1 cellular context compared by ENCODE assay signal in genomic region chr20:50930139-50931047, GRCh38.
TF ChIP-seq lines count a peak whose summit lies in the region.

No MANE protein-coding gene starts in this region.

TF ChIP-seq in HepG2, 621 proteins besides CTCF, POLR2A, EP300 and RAD21 (continued from another document and continues in another):
- TF ChIP-seq ZFP91 (CRISPR knock-in tag; IDR thresholded peaks at IDR 0.05; ENCODE audit: borderline replicate concordance): no peak
- no peak for TF ChIP-seq ZBTB34 (CRISPR knock-in tag; IDR thresholded peaks at IDR 0.05)
- TF ChIP-seq HOXA7 (CRISPR knock-in tag; IDR thresholded peaks at IDR 0.05): no peak
- no peak for TF ChIP-seq ZNF563 (CRISPR knock-in tag; IDR thresholded peaks at IDR 0.05)
- no peak for TF ChIP-seq BRCA1 (CRISPR knock-in tag; IDR thresholded peaks at IDR 0.05)
- no peak for TF ChIP-seq ZNF224 (CRISPR knock-in tag; IDR thresholded peaks at IDR 0.05)
- TF ChIP-seq POLR2AphosphoS2 (IDR thresholded peaks at IDR 0.05; ENCODE audit: low read depth, low read length): no peak
- no peak for TF ChIP-seq GABPA (IDR thresholded peaks at IDR 0.05; ENCODE audit: low read depth, low read length)
- no peak for TF ChIP-seq GABPA (CRISPR knock-in tag; IDR thresholded peaks at IDR 0.05; ENCODE audit: low read depth)
- no peak for TF ChIP-seq ZNF281 (CRISPR knock-in tag; IDR thresholded peaks at IDR 0.05; ENCODE audit: borderline replicate concordance)
- TF ChIP-seq CENPX (CRISPR knock-in tag; IDR thresholded peaks at IDR 0.05): no peak
- no peak for TF ChIP-seq THAP7 (CRISPR knock-in tag; IDR thresholded peaks at IDR 0.05)
- no peak for TF ChIP-seq ZNF703 (CRISPR knock-in tag; IDR thresholded peaks at IDR 0.05; ENCODE audit: borderline replicate concordance)
- no peak for TF ChIP-seq SMAD9 (CRISPR knock-in tag; IDR thresholded peaks at IDR 0.05)
- TF ChIP-seq SRY (CRISPR knock-in tag; IDR thresholded peaks at IDR 0.05): peak; percentile 52; the same call in 1 of the 2 replicates
- TF ChIP-seq ZNF709 (CRISPR knock-in tag; IDR thresholded peaks at IDR 0.05): no peak
- no peak for TF ChIP-seq HCFC1 (IDR thresholded peaks at IDR 0.05; ENCODE audit: low read depth, low read length)
- TF ChIP-seq DRAP1 (CRISPR knock-in tag; IDR thresholded peaks at IDR 0.05): 0 out of 2 replicates have a peak, but pooled peaks have one; percentile 1
- no peak for TF ChIP-seq BATF2 (CRISPR knock-in tag; IDR thresholded peaks at IDR 0.05)
- 0 out of 2 replicates have a peak, but pooled peaks have one; percentile 29 for TF ChIP-seq ZNF234 (CRISPR knock-in tag; conservative IDR thresholded peaks at IDR 0.05)
- TF ChIP-seq HMGA1 (CRISPR knock-in tag; conservative IDR thresholded peaks at IDR 0.05): no peak
- TF ChIP-seq ZSCAN31 (CRISPR knock-in tag; IDR thresholded peaks at IDR 0.05; ENCODE audit: low read depth): no peak
- no peak for TF ChIP-seq ZBTB33 (CRISPR knock-in tag; IDR thresholded peaks at IDR 0.05)
- TF ChIP-seq HNRNPK (IDR thresholded peaks at IDR 0.05; ENCODE audit: low read depth, low read length, poor library complexity, severe bottlenecking): peak; percentile 64
- TF ChIP-seq ZNF274 (CRISPR knock-in tag; IDR thresholded peaks at IDR 0.05): no peak
- no peak for TF ChIP-seq ZNF230 (CRISPR knock-in tag; IDR thresholded peaks at IDR 0.05)
- no peak for TF ChIP-seq ZNF530 (CRISPR knock-in tag; IDR thresholded peaks at IDR 0.05; ENCODE audit: low read depth)
- TF ChIP-seq ZNF772 (CRISPR knock-in tag; IDR thresholded peaks at IDR 0.05): no peak; the same call in 1 of the 2 replicates
- no peak; the same call in 1 of the 2 replicates for TF ChIP-seq KDM3A (CRISPR knock-in tag; IDR thresholded peaks at IDR 0.05; ENCODE audit: low read depth)
- no peak for TF ChIP-seq ATM (IDR thresholded peaks at IDR 0.05; ENCODE audit: borderline replicate concordance)
- no peak for TF ChIP-seq LCORL (IDR thresholded peaks at IDR 0.05)
- no peak for TF ChIP-seq LCORL (CRISPR knock-in tag; IDR thresholded peaks at IDR 0.05)
- TF ChIP-seq KLF9 (CRISPR knock-in tag; IDR thresholded peaks at IDR 0.05; ENCODE audit: low read depth): no peak
- no peak for TF ChIP-seq ZBTB10 (CRISPR knock-in tag; IDR thresholded peaks at IDR 0.05; ENCODE audit: borderline replicate concordance)
- TF ChIP-seq ZNF558 (CRISPR knock-in tag; IDR thresholded peaks at IDR 0.05; ENCODE audit: borderline replicate concordance): no peak
- TF ChIP-seq ZSCAN9 (CRISPR knock-in tag; IDR thresholded peaks at IDR 0.05; ENCODE audit: borderline replicate concordance): no peak
- no peak for TF ChIP-seq ZNF44 (CRISPR knock-in tag; IDR thresholded peaks at IDR 0.05)
- no peak for TF ChIP-seq HNF1B (CRISPR knock-in tag; IDR thresholded peaks at IDR 0.05)
- no peak for TF ChIP-seq GZF1 (CRISPR knock-in tag; IDR thresholded peaks at IDR 0.05)
- no peak for TF ChIP-seq MEIS1 (CRISPR knock-in tag; IDR thresholded peaks at IDR 0.05; ENCODE audit: borderline replicate concordance)
- no peak for TF ChIP-seq ZNF232 (CRISPR knock-in tag; IDR thresholded peaks at IDR 0.05; ENCODE audit: borderline replicate concordance)
- TF ChIP-seq GMEB1 (CRISPR knock-in tag; IDR thresholded peaks at IDR 0.05; ENCODE audit: borderline replicate concordance): no peak
- no peak for TF ChIP-seq USF2 (IDR thresholded peaks at IDR 0.05; ENCODE audit: low read depth, low read length)
- no peak for TF ChIP-seq USF2 (CRISPR knock-in tag; IDR thresholded peaks at IDR 0.05; ENCODE audit: borderline replicate concordance)
- TF ChIP-seq ZNF562 (CRISPR knock-in tag; IDR thresholded peaks at IDR 0.05; ENCODE audit: borderline replicate concordance): no peak
- TF ChIP-seq AKAP8 (CRISPR knock-in tag; IDR thresholded peaks at IDR 0.05): no peak; the same call in 1 of the 2 replicates
- TF ChIP-seq ZNF317 (CRISPR knock-in tag; IDR thresholded peaks at IDR 0.05): no peak; the same call in 1 of the 2 replicates
- no peak for TF ChIP-seq MZF1 (CRISPR knock-in tag; IDR thresholded peaks at IDR 0.05; ENCODE audit: borderline replicate concordance)
